18 cellular contexts compared by ENCODE assay signal in genomic region chr13:95099541-95099940, GRCh38.
DNase-seq lines count a peak whose midpoint lies in the region; ATAC-seq and TF ChIP-seq lines count a peak whose summit lies in the region.
"Had no signal": no experiment of that assay in that cellular context is flagged by ENCODE, and none has a peak within 500 bp of the region (broad histone marks: within the 10 kb centered on the region; RNA-seq: fewer than 3 reads in every experiment).

No MANE protein-coding gene starts in this region.

- TF ChIP-seq CTCF in RWPE2 (IDR thresholded peaks at IDR 0.05; ENCODE audit: poor library complexity, severe bottlenecking) = no peak
- no peak for TF ChIP-seq CTCF in osteocyte (IDR thresholded peaks at IDR 0.05)
- TF ChIP-seq CTCF in heart left ventricle (IDR thresholded peaks at IDR 0.05) = no peak

- TF ChIP-seq POLR2A in heart left ventricle (IDR thresholded peaks at IDR 0.05) = no peak

- WGBS in heart left ventricle, 4 donors = 92 to 97% (median 96%) methylated on average over 6 of the region's 6 CpGs

- ATAC-seq in RWPE2 (ENCODE audit: low read depth) = peak; percentile 77
- ATAC-seq in heart left ventricle = no peak
- ATAC-seq in GM21529 (IDR thresholded peaks at IDR 0.05; ENCODE audit: unreplicated experiment) = no peak
- ATAC-seq: gastroesophageal sphincter, sciatic nerve had no signal

- H3K4me1 ChIP-seq in RWPE2 (ENCODE audit: insufficient read depth, poor library complexity, severe bottlenecking) (peaks cover 27% of the 10 kb centered on the region), heart left ventricle (no peaks in the 10 kb centered on the region)
- H3K4me1 ChIP-seq: gastroesophageal sphincter, upper lobe of left lung had no signal

- H3K9me3 ChIP-seq in RWPE2 (ENCODE audit: severe bottlenecking) (no peaks in the 10 kb centered on the region), heart left ventricle (peaks cover 0 to 30% (median 2%) of the 10 kb centered on the region in 12 donors)
- H3K9me3 ChIP-seq: HAP-1, upper lobe of left lung had no signal

- H3K4me1 Mint-ChIP-seq in osteocyte (ENCODE audit: unreplicated experiment) = peaks cover 26% of the 10 kb centered on the region
- no peaks in the 10 kb centered on the region for H3K4me1 Mint-ChIP-seq in activated T-helper 1 cell treated with anti-CD3 and anti-CD28 coated beads, Interleukin-12 subunit alpha, Interleukin-12 subunit beta, Interleukin-2, Interleukin-4 antibody, amounts not matched to agents 30 ng/mL and 10 ng/mL and 1 ng/mL, durations not matched to agents 14 hours and 24 hours and 36 hours (ENCODE audit: low read depth)

- H3K36me3 ChIP-seq in RWPE2 (ENCODE audit: low read depth) (peaks cover 2% of the 10 kb centered on the region; the same call in 1 of the 2 replicates), heart left ventricle (peaks cover 0 to 6% (median 0%) of the 10 kb centered on the region in 9 donors)
- H3K36me3 ChIP-seq: gastroesophageal sphincter, HAP-1 had no signal

- H3K27me3 ChIP-seq in RWPE2 (ENCODE audit: insufficient read depth, poor library complexity, severe bottlenecking) (no peaks in the 10 kb centered on the region), heart left ventricle (no peaks in the 10 kb centered on the region)
- H3K27me3 ChIP-seq: gastroesophageal sphincter, upper lobe of left lung had no signal

- H3K4me3 Mint-ChIP-seq in osteocyte (ENCODE audit: unreplicated experiment) = no peak overlapping the region
- H3K4me3 Mint-ChIP-seq in activated T-helper 1 cell treated with anti-CD3 and anti-CD28 coated beads, Interleukin-12 subunit alpha, Interleukin-12 subunit beta, Interleukin-2, Interleukin-4 antibody, amounts not matched to agents 30 ng/mL and 10 ng/mL and 1 ng/mL, durations not matched to agents 14 hours and 24 hours and 36 hours = no peak overlapping the region
- H3K4me3 Mint-ChIP-seq: activated CD4-positive, alpha-beta memory T cell treated with anti-CD3 and anti-CD28 coated beads for 36 hours had no signal

- H3K4me3 ChIP-seq in RWPE2 (ENCODE audit: severe bottlenecking) = no peak overlapping the region
- H3K4me3 ChIP-seq in heart left ventricle = no peak overlapping the region
- H3K4me3 ChIP-seq: gastroesophageal sphincter, HAP-1, SK-N-MC, upper lobe of left lung had no signal

- H3K27ac Mint-ChIP-seq in osteocyte (ENCODE audit: unreplicated experiment) = peak overlapping the region; percentile 61
- H3K27ac Mint-ChIP-seq in activated T-helper 1 cell treated with anti-CD3 and anti-CD28 coated beads, Interleukin-12 subunit alpha, Interleukin-12 subunit beta, Interleukin-2, Interleukin-4 antibody, amounts not matched to agents 30 ng/mL and 10 ng/mL and 1 ng/mL, durations not matched to agents 14 hours and 24 hours and 36 hours = no peak overlapping the region

- H3K27me3 Mint-ChIP-seq in osteocyte (ENCODE audit: unreplicated experiment) = no peaks in the 10 kb centered on the region
- no peaks in the 10 kb centered on the region for H3K27me3 Mint-ChIP-seq in activated T-helper 1 cell treated with anti-CD3 and anti-CD28 coated beads, Interleukin-12 subunit alpha, Interleukin-12 subunit beta, Interleukin-2, Interleukin-4 antibody, amounts not matched to agents 30 ng/mL and 10 ng/mL and 1 ng/mL, durations not matched to agents 14 hours and 24 hours and 36 hours (ENCODE audit: insufficient read depth)
- H3K27me3 Mint-ChIP-seq: activated CD4-positive, alpha-beta memory T cell treated with anti-CD3 and anti-CD28 coated beads for 36 hours had no signal

- peaks cover 9% of the 10 kb centered on the region for H3K36me3 Mint-ChIP-seq in osteocyte (ENCODE audit: unreplicated experiment)
- peaks cover 6% of the 10 kb centered on the region for H3K36me3 Mint-ChIP-seq in activated T-helper 1 cell treated with anti-CD3 and anti-CD28 coated beads, Interleukin-12 subunit alpha, Interleukin-12 subunit beta, Interleukin-2, Interleukin-4 antibody, amounts not matched to agents 30 ng/mL and 10 ng/mL and 1 ng/mL, durations not matched to agents 14 hours and 24 hours and 36 hours (ENCODE audit: low read depth)

- H3K27ac ChIP-seq in RWPE2 (ENCODE audit: poor library complexity, severe bottlenecking) = peak overlapping the region; percentile 79
- H3K27ac ChIP-seq in epithelial cell of prostate = peak overlapping the region; percentile 72
- H3K27ac ChIP-seq in heart left ventricle = no peak overlapping the region
- H3K27ac ChIP-seq: gastroesophageal sphincter, SK-N-MC, upper lobe of left lung had no signal

- peaks cover 19% of the 10 kb centered on the region for H3K9me3 Mint-ChIP-seq in osteocyte (ENCODE audit: unreplicated experiment)
- peaks cover 14% of the 10 kb centered on the region for H3K9me3 Mint-ChIP-seq in activated T-helper 1 cell treated with anti-CD3 and anti-CD28 coated beads, Interleukin-12 subunit alpha, Interleukin-12 subunit beta, Interleukin-2, Interleukin-4 antibody, amounts not matched to agents 30 ng/mL and 10 ng/mL and 1 ng/mL, durations not matched to agents 14 hours and 24 hours and 36 hours

- intact Hi-C loops in activated T-helper 1 cell treated with anti-CD3 and anti-CD28 coated beads, Interleukin-12 subunit alpha, Interleukin-12 subunit beta, Interleukin-2, Interleukin-4 antibody, amounts not matched to agents 30 ng/mL and 10 ng/mL and 1 ng/mL, durations not matched to agents 14 hours and 24 hours and 36 hours (cut with micrococcal nuclease) = no loop called here
- intact Hi-C loops in heart left ventricle (cut with DNase I) = no loop called here

- DNase-seq in EL = peak; percentile 45
- no peak for DNase-seq in RWPE2 (ENCODE audit: low spot score)
- DNase-seq in epithelial cell of prostate (ENCODE audit: low read depth, low spot score) = peak; percentile 72
- DNase-seq in osteocyte (ENCODE audit: extremely low spot score, unreplicated experiment) = no peak
- DNase-seq in DMS 273 treated with DMSO at 0.1 percent for 48 hours (lab: John Stamatoyannopoulos, UW) = no peak
- no peak for DNase-seq in activated T-helper 1 cell treated with anti-CD3 and anti-CD28 coated beads, Interleukin-12 subunit alpha, Interleukin-12 subunit beta, Interleukin-2, Interleukin-4 antibody, amounts not matched to agents 30 ng/mL and 10 ng/mL and 1 ng/mL, durations not matched to agents 14 hours and 24 hours and 36 hours (ENCODE audit: low spot score)
- no peak for DNase-seq in heart left ventricle
- DNase-seq: activated CD4-positive, alpha-beta memory T cell treated with anti-CD3 and anti-CD28 coated beads for 36 hours; aorta; DMS79 treated with DMSO at 0.1 percent for 48 hours; KBM-7; stimulated activated CD4-positive, alpha-beta T cell treated with anti-CD3 and anti-CD28 coated beads, Interleukin-4, amount 100 ng/mL, for 4 hours; upper lobe of left lung had no signal

Comparison
In these comparisons a context has a peak if more than half of its experiments do, and no peak if none do; other contexts are left out.
1. DNase-seq: peak in EL (single experiment) and epithelial cell of prostate (single experiment); none in RWPE2 (single experiment), osteocyte (single experiment), DMS 273 treated with DMSO at 0.1 percent for 48 hours (single experiment), activated T-helper 1 cell treated with anti-CD3 and anti-CD28 coated beads, Interleukin-12 subunit alpha, Interleukin-12 subunit beta, Interleukin-2, Interleukin-4 antibody, amounts not matched to agents 30 ng/mL and 10 ng/mL and 1 ng/mL, durations not matched to agents 14 hours and 24 hours and 36 hours (single experiment) and heart left ventricle (0 of 5).
2. H3K27ac ChIP-seq: peak in RWPE2 (single experiment) and epithelial cell of prostate (single experiment); none in heart left ventricle (0 of 12).